18 cellular contexts compared by ENCODE assay signal in genomic region chr15:68152342-68152741, GRCh38.
"Had no signal": no experiment of that assay in that cellular context is flagged by ENCODE, and none has a peak within 500 bp of the region (broad histone marks: within the 10 kb centered on the region; RNA-seq: fewer than 3 reads in every experiment).

No MANE protein-coding gene starts in this region.

- H3K27me3 Mint-ChIP-seq: activated CD4-positive, alpha-beta memory T cell treated with anti-CD3 and anti-CD28 coated beads for 36 hours; memory B cell; naive B cell had no signal

- H3K9me3 ChIP-seq: mucosa of descending colon, psoas muscle had no signal

- DNase-seq: activated CD4-positive, alpha-beta memory T cell treated with anti-CD3 and anti-CD28 coated beads for 36 hours; activated CD4-positive, alpha-beta T cell treated with anti-CD3 and anti-CD28 coated beads for 4 hours; activated naive CD4-positive, alpha-beta T cell; activated T-cell treated with anti-CD3 and anti-CD28 coated beads for 4 hours; aorta; brain microvascular endothelial cell; effector CD8-positive, alpha-beta T cell; immature natural killer cell; left ventricle myocardium superior; mucosa of descending colon; naive B cell; psoas muscle; stimulated activated CD4-positive, alpha-beta T cell treated with anti-CD3 and anti-CD28 coated beads, Interleukin-4, amount 100 ng/mL, for 24 hours had no signal

- H3K9me3 Mint-ChIP-seq: activated CD4-positive, alpha-beta memory T cell treated with anti-CD3 and anti-CD28 coated beads for 36 hours; immature natural killer cell; memory B cell; naive B cell; neural progenitor cell; stimulated activated effector memory CD8-positive, alpha-beta T cell treated with anti-CD3 and anti-CD28 coated beads, Interleukin-12 subunit alpha, Interleukin-12 subunit beta, amount 100 ng/mL, for 72 hours had no signal

- ATAC-seq: left ventricle myocardium superior; mucosa of descending colon; psoas muscle; sciatic nerve; stimulated activated effector memory CD8-positive, alpha-beta T cell treated with anti-CD3 and anti-CD28 coated beads, Interleukin-12 subunit alpha, Interleukin-12 subunit beta, amount 100 ng/mL, for 72 hours had no signal

- H3K4me2 ChIP-seq: neural progenitor cell, smooth muscle cell had no signal

- H3K4me1 ChIP-seq: neural progenitor cell, psoas muscle had no signal

- H3K27ac Mint-ChIP-seq: activated CD4-positive, alpha-beta memory T cell treated with anti-CD3 and anti-CD28 coated beads for 36 hours; immature natural killer cell; memory B cell; neural progenitor cell; stimulated activated effector memory CD8-positive, alpha-beta T cell treated with anti-CD3 and anti-CD28 coated beads, Interleukin-12 subunit alpha, Interleukin-12 subunit beta, amount 100 ng/mL, for 72 hours had no signal

- H3K27me3 ChIP-seq: brain microvascular endothelial cell, neural progenitor cell had no signal

- H2AFZ ChIP-seq: neural progenitor cell had no signal

- H3K27ac ChIP-seq: brain microvascular endothelial cell, neural progenitor cell, psoas muscle had no signal

- H3K9ac ChIP-seq: neural progenitor cell had no signal

- H3K4me3 Mint-ChIP-seq: activated CD4-positive, alpha-beta memory T cell treated with anti-CD3 and anti-CD28 coated beads for 36 hours; immature natural killer cell; memory B cell; neural progenitor cell; stimulated activated effector memory CD8-positive, alpha-beta T cell treated with anti-CD3 and anti-CD28 coated beads, Interleukin-12 subunit alpha, Interleukin-12 subunit beta, amount 100 ng/mL, for 72 hours had no signal

- H3K4me3 ChIP-seq: mucosa of descending colon, neural progenitor cell, psoas muscle, smooth muscle cell had no signal
